17 cellular contexts compared by ENCODE assay signal in the genomic region with DNA sequence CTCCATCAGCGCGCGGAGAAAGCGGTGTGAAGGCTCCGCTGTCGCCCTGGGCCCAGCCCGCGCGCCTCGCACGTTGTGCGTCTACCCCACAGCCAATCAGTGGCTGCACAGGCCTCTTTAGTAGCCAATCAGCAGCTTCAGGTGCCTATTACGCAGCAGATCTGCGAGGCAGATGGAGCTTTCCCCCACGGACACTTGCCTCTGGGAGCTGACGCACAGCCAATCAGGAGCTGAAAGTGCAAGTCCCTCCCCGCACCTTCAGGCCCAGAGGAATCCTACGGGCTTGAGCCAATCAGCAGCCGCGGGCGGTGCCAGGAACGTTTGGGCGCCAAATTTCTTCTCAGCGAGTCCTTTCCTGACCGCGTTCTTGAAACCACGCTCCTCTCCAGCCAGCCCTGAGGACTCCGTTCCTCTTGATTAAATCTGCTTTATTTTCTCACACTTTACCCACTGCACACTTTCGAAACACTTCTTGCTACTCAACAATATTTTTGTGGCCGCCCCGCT. TPM values are rescaled to one million over a fixed set of nuclear protein-coding genes. Genes with fewer than 3 reads are reported as not detected.
DNase-seq lines count a peak whose midpoint lies in the region; ATAC-seq and TF ChIP-seq lines count a peak whose summit lies in the region.
"Had no signal": no experiment of that assay in that cellular context is flagged by ENCODE, and none has a peak within 500 bp of the region (broad histone marks: within the 10 kb centered on the region; RNA-seq: fewer than 3 reads in every experiment).

No MANE protein-coding gene starts in this region.

- DNase-seq in DMS 273 (lab: John Stamatoyannopoulos, UW; ENCODE audit: unreplicated experiment) = peak; percentile 44
- no peak for DNase-seq in DMS 273 treated with DMSO at 0.1 percent for 48 hours (lab: John Stamatoyannopoulos, UW)
- peak; percentile 49 for DNase-seq in MG63
- DNase-seq in activated CD8-positive, alpha-beta memory T cell treated with anti-CD3 and anti-CD28 coated beads, Interleukin-2, amount 10 ng/mL, durations not matched to agents 7 days and 5 days = peak; percentile 59
- no peak for DNase-seq in natural killer cell
- no peak for DNase-seq in SK-N-DZ (ENCODE audit: low spot score)
- DNase-seq: 8988T; effector CD4-positive, alpha-beta T cell; gastrocnemius medialis; left colon; NCI-H187 treated with DMSO at 0.1 percent for 48 hours; PC-3 had no signal

- H3K9me3 ChIP-seq in MG63 = no peaks in the 10 kb centered on the region
- H3K9me3 ChIP-seq: gastrocnemius medialis had no signal

- TF ChIP-seq CTCF in natural killer cell (IDR thresholded peaks at IDR 0.05) = no peak

- H3K9me3 Mint-ChIP-seq in activated CD8-positive, alpha-beta memory T cell treated with anti-CD3 and anti-CD28 coated beads, Interleukin-2, amount 10 ng/mL, durations not matched to agents 7 days and 5 days (ENCODE audit: low read depth) = no peaks in the 10 kb centered on the region
- H3K9me3 Mint-ChIP-seq in natural killer cell = no peaks in the 10 kb centered on the region
- H3K9me3 Mint-ChIP-seq: naive thymus-derived CD8-positive, alpha-beta T cell; type B pancreatic cell had no signal

- H3K4me3 ChIP-seq in MG63 = no peak overlapping the region
- H3K4me3 ChIP-seq: gastrocnemius medialis had no signal

- H3K27me3 Mint-ChIP-seq in activated CD8-positive, alpha-beta memory T cell treated with anti-CD3 and anti-CD28 coated beads, Interleukin-2, amount 10 ng/mL, durations not matched to agents 7 days and 5 days = peaks cover 49% of the 10 kb centered on the region
- H3K27me3 Mint-ChIP-seq in natural killer cell (ENCODE audit: low read depth in 2 of 2) = peaks cover 8 to 12% of the 10 kb centered on the region in 2 donors

- no peaks in the 10 kb centered on the region for H3K36me3 Mint-ChIP-seq in activated CD8-positive, alpha-beta memory T cell treated with anti-CD3 and anti-CD28 coated beads, Interleukin-2, amount 10 ng/mL, durations not matched to agents 7 days and 5 days
- no peaks in the 10 kb centered on the region for H3K36me3 Mint-ChIP-seq in natural killer cell
- H3K36me3 Mint-ChIP-seq: type B pancreatic cell had no signal

- peaks cover 13% of the 10 kb centered on the region for H3K4me1 Mint-ChIP-seq in activated CD8-positive, alpha-beta memory T cell treated with anti-CD3 and anti-CD28 coated beads, Interleukin-2, amount 10 ng/mL, durations not matched to agents 7 days and 5 days
- H3K4me1 Mint-ChIP-seq in natural killer cell = peaks cover 10 to 27% of the 10 kb centered on the region in 2 donors

- H3K4me3 Mint-ChIP-seq in activated CD8-positive, alpha-beta memory T cell treated with anti-CD3 and anti-CD28 coated beads, Interleukin-2, amount 10 ng/mL, durations not matched to agents 7 days and 5 days = peak overlapping the region; percentile 49
- H3K4me3 Mint-ChIP-seq in natural killer cell = peak overlapping the region; percentile 82
- H3K4me3 Mint-ChIP-seq: type B pancreatic cell had no signal

- intact Hi-C loops in natural killer cell (cut with micrococcal nuclease) = no loop called here

- CTCF ChIA-PET in activated CD8-positive, alpha-beta memory T cell treated with anti-CD3 and anti-CD28 coated beads, Interleukin-2, amount 10 ng/mL, durations not matched to agents 7 days and 5 days (lab: Charles Lee) = no interaction called here

- no peaks in the 10 kb centered on the region for H3K36me3 ChIP-seq in MG63
- H3K36me3 ChIP-seq: gastrocnemius medialis had no signal

- peak; percentile 35 for ATAC-seq in activated CD8-positive, alpha-beta memory T cell treated with anti-CD3 and anti-CD28 coated beads, Interleukin-2, amount 10 ng/mL, durations not matched to agents 7 days and 5 days
- ATAC-seq in natural killer cell (peak; percentile 45 to 73 (median 49)), esophagus mucosa (no peak), GM19397 (IDR thresholded peaks at IDR 0.05; ENCODE audit: unreplicated experiment) (no peak)
- ATAC-seq: gastrocnemius medialis; left colon; naive thymus-derived CD8-positive, alpha-beta T cell; PC-3 had no signal

- H3K27me3 ChIP-seq in MG63 = peaks cover 19% of the 10 kb centered on the region
- H3K27me3 ChIP-seq: gastrocnemius medialis had no signal

- peak overlapping the region; percentile 75 for H3K27ac Mint-ChIP-seq in activated CD8-positive, alpha-beta memory T cell treated with anti-CD3 and anti-CD28 coated beads, Interleukin-2, amount 10 ng/mL, durations not matched to agents 7 days and 5 days
- H3K27ac Mint-ChIP-seq in natural killer cell = peak overlapping the region in 1 of 2 donors; percentile 36
- H3K27ac Mint-ChIP-seq: naive thymus-derived CD8-positive, alpha-beta T cell; type B pancreatic cell had no signal

RNA-seq across cellular contexts. Expression of gene SIGLEC7, which starts 39.9 kb away (rescaled TPM):
- not detected in 2 replicates for total RNA-seq in MG63 (2014; rRNA removed; shearing (Covaris generic); ENCODE audit: low replicate concordance)
- not detected for total RNA-seq in activated CD8-positive, alpha-beta memory T cell treated with anti-CD3 and anti-CD28 coated beads, Interleukin-2, amount 10 ng/mL, durations not matched to agents 7 days and 5 days
- total RNA-seq in natural killer cell (10 to 100 TPM; 48.6 to 56.0 (median 49.5) TPM), esophagus mucosa (0.44 TPM)
- polyA plus RNA-seq in SK-N-DZ (2014; cell fraction: cytosol; rRNA removed) = not detected in 2 replicates
- polyA plus RNA-seq in SK-N-DZ (2014; cell fraction: nucleus; rRNA removed) = not detected in 2 replicates
- total RNA-seq: naive thymus-derived CD8-positive, alpha-beta T cell; PC-3; T-helper 2 cell treated with Interferon-gamma antibody and Interleukin-4, amounts not matched to agents 100 ng/mL and 5 ng/mL, for 36 hours had no signal

RNA-seq across cellular contexts. Expression of gene CD33, which starts 42.9 kb away (rescaled TPM):
- total RNA-seq in MG63 (2014; rRNA removed; shearing (Covaris generic); ENCODE audit: low replicate concordance) = 0.22 and 3.8 TPM in 2 replicates
- total RNA-seq in activated CD8-positive, alpha-beta memory T cell treated with anti-CD3 and anti-CD28 coated beads, Interleukin-2, amount 10 ng/mL, durations not matched to agents 7 days and 5 days = 1 to 10 TPM in 1 of 2 experiments, under 1 TPM in 1; 0.96 to 6.2 TPM
- total RNA-seq in natural killer cell (1 to 10 TPM; 2.3 to 6.5 (median 6.0) TPM), esophagus mucosa (0.40 TPM)
- 0.19 TPM in 1 of 2 replicates, not detected in the other for polyA plus RNA-seq in SK-N-DZ (2014; cell fraction: cytosol; rRNA removed)
- polyA plus RNA-seq in SK-N-DZ (2014; cell fraction: nucleus; rRNA removed) = 0.70 and 4.1 TPM in 2 replicates

RNA-seq across cellular contexts. Expression of gene SIGLEC9, which starts 57.3 kb away (rescaled TPM):
- total RNA-seq in MG63 (2014; rRNA removed; shearing (Covaris generic); ENCODE audit: low replicate concordance) = not detected in 2 replicates
- total RNA-seq in activated CD8-positive, alpha-beta memory T cell treated with anti-CD3 and anti-CD28 coated beads, Interleukin-2, amount 10 ng/mL, durations not matched to agents 7 days and 5 days = under 1 TPM in 1 of 2 experiments, not detected in 1; 0.26 TPM
- total RNA-seq in natural killer cell = 10 to 100 TPM; 13.0 to 15.3 (median 13.8) TPM
- not detected in 2 replicates for polyA plus RNA-seq in SK-N-DZ (2014; cell fraction: cytosol; rRNA removed)
- not detected in 2 replicates for polyA plus RNA-seq in SK-N-DZ (2014; cell fraction: nucleus; rRNA removed)
- total RNA-seq in esophagus mucosa = 0.48 TPM
- total RNA-seq: PC-3 had no signal

Comparison
In these comparisons a context has a peak if more than half of its experiments do, and no peak if none do; other contexts are left out.
1. DNase-seq: peak in DMS 273 (single experiment), MG63 (single experiment) and activated CD8-positive, alpha-beta memory T cell treated with anti-CD3 and anti-CD28 coated beads, Interleukin-2, amount 10 ng/mL, durations not matched to agents 7 days and 5 days (single experiment); none in DMS 273 treated with DMSO at 0.1 percent for 48 hours (single experiment), natural killer cell (single experiment) and SK-N-DZ (single experiment).
2. ATAC-seq: peak in activated CD8-positive, alpha-beta memory T cell treated with anti-CD3 and anti-CD28 coated beads, Interleukin-2, amount 10 ng/mL, durations not matched to agents 7 days and 5 days (single experiment) and natural killer cell (3 of 3); none in esophagus mucosa (single experiment) and GM19397 (single experiment).
3. RNA of gene SIGLEC7, which starts 39.9 kb away (total RNA-seq): 48.6 to 56.0 TPM in natural killer cell; 0.44 TPM in esophagus mucosa (single experiment), not detected in MG63 and not detected in activated CD8-positive, alpha-beta memory T cell treated with anti-CD3 and anti-CD28 coated beads, Interleukin-2, amount 10 ng/mL, durations not matched to agents 7 days and 5 days; every median in the first group is over 10 times any median in the second.